ENCODE assay signal across 8 cellular contexts in genomic region chr17:59221159-59221847, GRCh38. TPM values are rescaled to one million over a fixed set of nuclear protein-coding genes. Genes with fewer than 3 reads are reported as not detected.
A peak's percentile ranks its signal among the peaks of the same experiment; 100 is the strongest.
DNase-seq lines count a peak whose midpoint lies in the region; ATAC-seq and TF ChIP-seq lines count a peak whose summit lies in the region.

No MANE protein-coding gene starts in this region.

- peaks cover 5% of the 10 kb centered on the region for H3K27me3 Mint-ChIP-seq in GM23338 (ENCODE audit: insufficient read depth, low read depth, poor library complexity)
- no peaks in the 10 kb centered on the region for H3K27me3 Mint-ChIP-seq in endothelial cell (ENCODE audit: unreplicated experiment)

- H3K4me1 ChIP-seq in GM23338 (ENCODE audit: insufficient read depth) (no peaks in the 10 kb centered on the region), PC-3 (ENCODE audit: insufficient read depth, low read length) (peaks cover 16% of the 10 kb centered on the region; the same call in 1 of the 2 replicates), neuron (ENCODE audit: insufficient read depth, low read length) (peaks cover 8% of the 10 kb centered on the region)

- H3K9ac ChIP-seq in PC-3 (ENCODE audit: low read length), result peak overlapping the region; percentile 57

- no peaks in the 10 kb centered on the region for H3K9me2 ChIP-seq in GM23338 (ENCODE audit: insufficient read depth)
- no peaks in the 10 kb centered on the region for H3K9me2 ChIP-seq in PC-3 (replicated peaks; ENCODE audit: low read length)

- H3K9me3 Mint-ChIP-seq in GM23338 (no peaks in the 10 kb centered on the region), endothelial cell (ENCODE audit: unreplicated experiment) (no peaks in the 10 kb centered on the region)

- no peak for DNase-seq in GM23338 (ENCODE audit: low spot score)
- DNase-seq in PC-3, result no peak
- DNase-seq in endothelial cell (ENCODE audit: low spot score), result no peak
- DNase-seq in stimulated activated CD4-positive, alpha-beta T cell treated with anti-CD3 and anti-CD28 coated beads, Interleukin-4, amount 100 ng/mL, for 24 hours, result no peak
- DNase-seq in activated CD4-positive, alpha-beta T cell treated with anti-CD3 and anti-CD28 coated beads for 1 hour, result no peak

- H3K4me3 ChIP-seq in GM23338 (peak overlapping the region; percentile 85), PC-3 (ENCODE audit: low read length) (peak overlapping the region; percentile 88), neuron (ENCODE audit: low read length) (peak overlapping the region; percentile 69)

- H3K9me3 ChIP-seq in PC-3 (ENCODE audit: low read length) (no peaks in the 10 kb centered on the region), neuron (ENCODE audit: low read length) (no peaks in the 10 kb centered on the region)

- intact Hi-C loops in PC-3 (cut with micrococcal nuclease), result loop anchor here (2.0 to 5.0 kb wide), 3 partner anchors 75 to 221 kb away; partner anchors contain the start of gene TRIM37

- H4K20me1 ChIP-seq in GM23338 (replicated peaks; ENCODE audit: insufficient read depth) (no peaks in the 10 kb centered on the region), PC-3 (ENCODE audit: low read length) (no peaks in the 10 kb centered on the region)

- ATAC-seq in GM23338, result no peak; the same call in 2 of the 3 replicates
- ATAC-seq in PC-3, result 0 out of 2 replicates have a peak, but pooled peaks have one; percentile 1
- no peak for ATAC-seq in HG03442 (IDR thresholded peaks at IDR 0.05; ENCODE audit: unreplicated experiment)
- ATAC-seq in HG02852 (IDR thresholded peaks at IDR 0.05; ENCODE audit: unreplicated experiment), result no peak

- H3K79me2 ChIP-seq in GM23338 (replicated peaks; ENCODE audit: insufficient read depth) (no peaks in the 10 kb centered on the region), PC-3 (ENCODE audit: low read length) (no peaks in the 10 kb centered on the region)

- H3K27me3 ChIP-seq in GM23338 (ENCODE audit: insufficient read depth) (peaks cover 9% of the 10 kb centered on the region; the same call in 1 of the 2 replicates), PC-3 (ENCODE audit: low read length) (no peaks in the 10 kb centered on the region), neuron (ENCODE audit: insufficient read depth, low read length) (no peaks in the 10 kb centered on the region)

- H3K36me3 Mint-ChIP-seq in GM23338 (ENCODE audit: low read depth) (no peaks in the 10 kb centered on the region), endothelial cell (ENCODE audit: low read depth, unreplicated experiment) (no peaks in the 10 kb centered on the region)

- H3K4me2 ChIP-seq in GM23338 (peak overlapping the region; percentile 87), PC-3 (ENCODE audit: low read length) (peak overlapping the region; percentile 94)

- H3F3A ChIP-seq in GM23338 (replicated peaks; ENCODE audit: low read depth) (0 out of 2 replicates have a peak, but pooled peaks cover 6% of the 10 kb centered on the region), PC-3 (ENCODE audit: low read length, unreplicated experiment) (no peaks in the 10 kb centered on the region)

- H3K4me1 Mint-ChIP-seq in GM23338, result peaks cover 6% of the 10 kb centered on the region; the same call in 2 of the 3 replicates
- peaks cover 10% of the 10 kb centered on the region for H3K4me1 Mint-ChIP-seq in endothelial cell (ENCODE audit: unreplicated experiment)

- CTCF ChIA-PET in PC-3 (lab: Charles Lee), result interaction anchor here (0.7 kb wide), 1 partner anchor 126 kb away, joined by 3 read pairs; no protein-coding TSS in a partner anchor

- H3K27ac Mint-ChIP-seq in GM23338, result no peak overlapping the region; the same call in 1 of the 2 replicates
- H3K27ac Mint-ChIP-seq in endothelial cell (ENCODE audit: unreplicated experiment), result no peak overlapping the region

- POLR2A ChIA-PET in PC-3 (lab: Charles Lee; ENCODE audit: unreplicated experiment), result interaction anchor here (0.7 kb wide), 1 partner anchor 265 kb away, joined by 5 read pairs; no protein-coding TSS in a partner anchor

- no peak overlapping the region for H3K27ac ChIP-seq in GM23338 (ENCODE audit: low read depth)
- H3K27ac ChIP-seq in PC-3 (ENCODE audit: low read length), result no peak overlapping the region

- TF ChIP-seq CTCF in GM23338 (conservative IDR thresholded peaks at IDR 0.05; ENCODE audit: low read depth in 2 of 2) (no peak), PC-3 (conservative IDR thresholded peaks at IDR 0.05; ENCODE audit: low read depth, low read length) (no peak), endothelial cell (IDR thresholded peaks at IDR 0.05; ENCODE audit: unreplicated experiment) (no peak)

- H3K36me3 ChIP-seq in GM23338 (ENCODE audit: insufficient read depth), result no peaks in the 10 kb centered on the region
- H3K36me3 ChIP-seq in PC-3 (ENCODE audit: low read depth, low read length), result no peaks in the 10 kb centered on the region
- no peaks in the 10 kb centered on the region for H3K36me3 ChIP-seq in neuron (ENCODE audit: insufficient read depth, low read length)

- peak overlapping the region; percentile 100 for H2AFZ ChIP-seq in GM23338
- peak overlapping the region; percentile 100 for H2AFZ ChIP-seq in PC-3 (ENCODE audit: low read length)
- peak overlapping the region; percentile 89 for H2AFZ ChIP-seq in neuron (ENCODE audit: low read depth, low read length)

- H3K4me3 Mint-ChIP-seq in GM23338, result peak overlapping the region; percentile 92
- H3K4me3 Mint-ChIP-seq in endothelial cell (ENCODE audit: unreplicated experiment), result peak overlapping the region; percentile 99

- no TSS peak for BruUV-seq in PC-3 (replicated peaks; lab: Mats Ljungman, UMichigan)

TF ChIP-seq in GM23338, 12 proteins besides CTCF, POLR2A, EP300 and RAD21 (continues in another document):
- TF ChIP-seq STAT1 (IDR thresholded peaks at IDR 0.05; ENCODE audit: unreplicated experiment) (no peak), ETS1 (IDR thresholded peaks at IDR 0.05) (no peak), POLR2AphosphoS5 (IDR thresholded peaks at IDR 0.05; ENCODE audit: low read depth) (no peak)

RNA-seq across cellular contexts. Expression of gene GDPD1, which starts 1.0 kb away (rescaled TPM):
- total RNA-seq in GM23338 (2014; rRNA removed; shearing (Covaris generic)), result 6.8 and 8.1 TPM in 2 replicates
- 5.8 and 7.8 TPM in 2 replicates for polyA plus RNA-seq in GM23338 (2016; fragmentation: Nextera tagmentation; extraction: Ambion mirVana)
- 1.2 and 1.5 TPM in 2 replicates for total RNA-seq in PC-3 (2014; rRNA removed)
- 3.1 TPM for total RNA-seq in endothelial cell (ENCODE audit: unreplicated experiment)

RNA-seq across cellular contexts. Expression of gene SMG8, which starts 11.5 kb away (rescaled TPM):
- total RNA-seq in GM23338 (2014; rRNA removed; shearing (Covaris generic)), result 16.1 and 17.1 TPM in 2 replicates
- polyA plus RNA-seq in GM23338 (2016; fragmentation: Nextera tagmentation; extraction: Ambion mirVana), result 3.9 and 6.7 TPM in 2 replicates
- total RNA-seq in PC-3 (2014; rRNA removed) (28.5 and 31.8 TPM in 2 replicates), endothelial cell (ENCODE audit: unreplicated experiment) (19.7 TPM)
